In genomic region chr11:122852071-122852831, GRCh38 we compare ENCODE assay signal across 10 cellular contexts. TPM values are rescaled to one million over a fixed set of nuclear protein-coding genes. Genes with fewer than 3 reads are reported as not detected.
A peak's percentile ranks its signal among the peaks of the same experiment; 100 is the strongest.
DNase-seq lines count a peak whose midpoint lies in the region; ATAC-seq, FAIRE-seq and TF ChIP-seq lines count a peak whose summit lies in the region.
"Had no signal": no experiment of that assay in that cellular context is flagged by ENCODE, and none has a peak within 500 bp of the region (broad histone marks: within the 10 kb centered on the region; RNA-seq: fewer than 3 reads in every experiment).

No MANE protein-coding gene starts in this region.

- peak overlapping the region; percentile 78 for H3K4me3 Mint-ChIP-seq in activated naive CD4-positive, alpha-beta T cell treated with anti-CD3 and anti-CD28 coated beads, Interleukin-2, amount 50 U/mL, for 24 hours

- H3K36me3 ChIP-seq in ACC112 (ENCODE audit: insufficient read depth, low read length) (no peaks in the 10 kb centered on the region), transverse colon (no peaks in the 10 kb centered on the region)
- H3K36me3 ChIP-seq: BLaER1 treated with 17β-estradiol and CSF1 and Interleukin-3, amounts not matched to agents 10 nM and 100 nM had no signal

- H3K27ac ChIP-seq in ACC112 (ENCODE audit: low read depth, low read length) (no peak overlapping the region), transverse colon (no peak overlapping the region)
- H3K27ac ChIP-seq: BLaER1 treated with 17β-estradiol and CSF1 and Interleukin-3, amounts not matched to agents 10 nM and 100 nM had no signal

- H3K27me3 ChIP-seq in ACC112 (ENCODE audit: insufficient read depth, low read length): no peaks in the 10 kb centered on the region
- no peaks in the 10 kb centered on the region for H3K27me3 ChIP-seq in transverse colon
- H3K27me3 ChIP-seq: BLaER1 treated with 17β-estradiol and CSF1 and Interleukin-3, amounts not matched to agents 10 nM and 100 nM had no signal

- no peak for TF ChIP-seq POLR2A in transverse colon (IDR thresholded peaks at IDR 0.05)

- no peaks in the 10 kb centered on the region for H3K27me3 Mint-ChIP-seq in activated naive CD4-positive, alpha-beta T cell treated with anti-CD3 and anti-CD28 coated beads, Interleukin-2, amount 50 U/mL, for 24 hours

- FAIRE-seq in GM19239 (lab: Jason Lieb, UNC): no peak

- peak overlapping the region; percentile 68 for H3K27ac Mint-ChIP-seq in activated naive CD4-positive, alpha-beta T cell treated with anti-CD3 and anti-CD28 coated beads, Interleukin-2, amount 50 U/mL, for 24 hours

- H3K4me3 ChIP-seq in ACC112 (ENCODE audit: low read depth, low read length): no peak overlapping the region
- no peak overlapping the region for H3K4me3 ChIP-seq in transverse colon
- H3K4me3 ChIP-seq: BLaER1 treated with 17β-estradiol and CSF1 and Interleukin-3, amounts not matched to agents 10 nM and 100 nM; skin epidermis had no signal

- H3K9me3 Mint-ChIP-seq in activated naive CD4-positive, alpha-beta T cell treated with anti-CD3 and anti-CD28 coated beads, Interleukin-2, amount 50 U/mL, for 24 hours: no peaks in the 10 kb centered on the region

- H3K9me3 ChIP-seq in transverse colon: no peaks in the 10 kb centered on the region
- H3K9me3 ChIP-seq: BLaER1 treated with 17β-estradiol and CSF1 and Interleukin-3, amounts not matched to agents 10 nM and 100 nM had no signal

- 65 to 78% methylated on average over 6 to 10 of the region's 10 CpGs for WGBS in transverse colon (ENCODE audit: low coverage in 1 of 2), 2 donors

- no peak for TF ChIP-seq CTCF in transverse colon (IDR thresholded peaks at IDR 0.05)

- no peak for ATAC-seq in GM18907 (IDR thresholded peaks at IDR 0.05; ENCODE audit: unreplicated experiment)

- intact Hi-C loops in transverse colon (cut with DNase I; ENCODE audit: low total_unique reads): no loop called here

- in situ Hi-C loops in transverse colon (cut with MboI; ENCODE audit: low pct_ligation_motif_present in 1 of 4, low pct_unique_long_range_greater_than_20kb in 1 of 4, low sequenced_read_pairs in 3 of 4): loop anchor here in 3 of 4 donors (5.0 to 25.0 kb wide), 4 partner anchors 55 to 215 kb away; no protein-coding TSS in a partner anchor

- H3K79me2 ChIP-seq in ACC112 (ENCODE audit: control insufficient read depth, insufficient read depth, low read length, unreplicated experiment): no peaks in the 10 kb centered on the region

- TF ChIP-seq EP300 in transverse colon (IDR thresholded peaks at IDR 0.05; ENCODE audit: low read depth): no peak

- H3K36me3 Mint-ChIP-seq in activated naive CD4-positive, alpha-beta T cell treated with anti-CD3 and anti-CD28 coated beads, Interleukin-2, amount 50 U/mL, for 24 hours: peaks cover 3% of the 10 kb centered on the region

- peaks cover 57% of the 10 kb centered on the region for H3K4me1 Mint-ChIP-seq in activated naive CD4-positive, alpha-beta T cell treated with anti-CD3 and anti-CD28 coated beads, Interleukin-2, amount 50 U/mL, for 24 hours

- DNase-seq in M059J (ENCODE audit: low read depth): peak; percentile 11
- DNase-seq in middle frontal gyrus (ENCODE audit: extremely low spot score, low spot score): peak; percentile 12
- DNase-seq in GM19239 (ENCODE audit: insufficient read length, low spot score): no peak
- no peak for DNase-seq in NCI-H2029 (lab: John Stamatoyannopoulos, UW)
- no peak for DNase-seq in transverse colon

- H2AFZ ChIP-seq in ACC112 (ENCODE audit: low read length, unreplicated experiment): peak overlapping the region; percentile 43

- peaks cover 36% of the 10 kb centered on the region for H3K4me1 ChIP-seq in ACC112 (ENCODE audit: control insufficient read depth, insufficient read depth, low read length, unreplicated experiment)
- no peaks in the 10 kb centered on the region for H3K4me1 ChIP-seq in transverse colon

RNA-seq across cellular contexts. Expression of gene CRTAM, which starts 14.0 kb away (rescaled TPM):
- total RNA-seq in M059J (2014; rRNA removed; shearing (Covaris generic)): not detected in 2 replicates
- total RNA-seq in transverse colon: 1 to 10 TPM in 1 of 4 donors, under 1 TPM in 1, not detected in 2; 0.41 to 1.7 TPM

RNA-seq across cellular contexts. Expression of gene JHY, which starts 30.3 kb away (rescaled TPM):
- total RNA-seq in M059J (2014; rRNA removed; shearing (Covaris generic)): 6.2 and 6.8 TPM in 2 replicates
- 1 to 10 TPM in 3 of 4 donors, not detected in 1; 2.0 to 5.2 (median 4.4) TPM for total RNA-seq in transverse colon

Comparison
In these comparisons a context has a peak if more than half of its experiments do, and no peak if none do; other contexts are left out.
1. DNase-seq: peak in M059J (single experiment) and middle frontal gyrus (single experiment); none in GM19239 (single experiment), NCI-H2029 (single experiment) and transverse colon (single experiment).